Comparison of ENCODE assay signal across 9 cellular contexts in genomic region chr9:91036826-91037510, GRCh38.
A peak's percentile ranks its signal among the peaks of the same experiment; 100 is the strongest.
DNase-seq lines count a peak whose midpoint lies in the region; ATAC-seq, FAIRE-seq and TF ChIP-seq lines count a peak whose summit lies in the region.
"Had no signal": no experiment of that assay in that cellular context is flagged by ENCODE, and none has a peak within 500 bp of the region (broad histone marks: within the 10 kb centered on the region; RNA-seq: fewer than 3 reads in every experiment).

No MANE protein-coding gene starts in this region.

- TF ChIP-seq EP300 in stomach (IDR thresholded peaks at IDR 0.05), result no peak

- H3K27ac ChIP-seq in stomach, result peak overlapping the region; percentile 29 to 89 (median 78)

- peak in 5 of 7 experiments; percentile 32 to 79 (median 50) for TF ChIP-seq CTCF in stomach (IDR thresholded peaks at IDR 0.05)

- H3K4me3 ChIP-seq in stomach, result peak overlapping the region in 1 of 4 donors; percentile 14

- ATAC-seq in HG03571 (IDR thresholded peaks at IDR 0.05; ENCODE audit: unreplicated experiment), result no peak

- no peak for FAIRE-seq in frontal cortex (lab: Jason Lieb, UNC)
- FAIRE-seq: TTC549 had no signal

- TF ChIP-seq POLR2A in stomach (IDR thresholded peaks at IDR 0.05), result no peak

- H3K36me3 ChIP-seq in stomach, result no peaks in the 10 kb centered on the region

- no peaks in the 10 kb centered on the region for H3K27me3 ChIP-seq in stomach

- peak; percentile 90 for DNase-seq in DMS153 treated with DMSO at 0.1 percent for 48 hours (lab: John Stamatoyannopoulos, UW; ENCODE audit: unreplicated experiment)
- DNase-seq in Kasumi-1 (lab: John Stamatoyannopoulos, UW), result peak; percentile 79
- DNase-seq in RPMI8226, result peak; percentile 4
- DNase-seq in activated effector memory CD4-positive, alpha-beta T cell treated with anti-CD3 and anti-CD28 coated beads, Interleukin-2, amount 50 U/mL, for 16 hours, result peak; percentile 80
- peak; percentile 27 to 75 for DNase-seq in frontal cortex (ENCODE audit: low spot score in 2 of 2)
- peak; percentile 71 for DNase-seq in occipital lobe (lab: John Stamatoyannopoulos, UW)
- DNase-seq in stomach, result peak; percentile 77

- H3K4me1 ChIP-seq in stomach, result peaks cover 18 to 25% (median 23%) of the 10 kb centered on the region in 4 donors

- WGBS in stomach, 5 donors, result 29 to 33% (median 32%) methylated on average over 15 to 32 of the region's 32 CpGs

- intact Hi-C loops in stomach (cut with DNase I; ENCODE audit: low total_unique reads), result loop anchor here (5.0 to 10.0 kb wide), 2 partner anchors 112 to 390 kb away; no protein-coding TSS in a partner anchor

- no peaks in the 10 kb centered on the region for H3K9me3 ChIP-seq in stomach

Comparison
In these comparisons a context has a peak if more than half of its experiments do, and no peak if none do; other contexts are left out.
1. DNase-seq: peak in every context shown above with its lines; median percentile 90 in DMS153 treated with DMSO at 0.1 percent for 48 hours; 80 in activated effector memory CD4-positive, alpha-beta T cell treated with anti-CD3 and anti-CD28 coated beads, Interleukin-2, amount 50 U/mL, for 16 hours; 79 in Kasumi-1; 77 in stomach; 71 in occipital lobe; 51 in frontal cortex; 4 in RPMI8226.